In the genomic region with DNA sequence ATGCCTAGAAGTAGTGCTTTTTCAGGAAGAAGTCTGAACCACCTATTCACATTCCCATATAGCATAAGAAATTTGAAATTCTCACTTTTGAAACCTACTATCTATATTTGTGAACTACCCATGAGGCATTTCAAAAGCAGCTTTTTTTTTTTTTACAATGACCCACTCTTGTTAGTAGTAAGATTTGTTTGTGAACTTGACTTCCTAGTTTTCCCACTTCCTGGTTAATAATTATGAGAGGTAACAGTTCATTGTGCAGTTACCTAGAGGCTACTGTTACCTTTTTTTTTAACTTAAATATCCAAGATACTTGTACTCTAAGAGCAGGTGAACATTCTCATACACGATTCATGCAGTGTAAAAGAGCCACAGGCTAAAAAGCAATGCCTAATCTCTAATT, we compare ENCODE assay signal across 29 cellular contexts.
A peak's percentile ranks its signal among the peaks of the same experiment; 100 is the strongest.
DNase-seq lines count a peak whose midpoint lies in the region; ATAC-seq and TF ChIP-seq lines count a peak whose summit lies in the region.
"Had no signal": no experiment of that assay in that cellular context is flagged by ENCODE, and none has a peak within 500 bp of the region (broad histone marks: within the 10 kb centered on the region; RNA-seq: fewer than 3 reads in every experiment).

No MANE protein-coding gene starts in this region.

- TF ChIP-seq EP300 in esophagus muscularis mucosa (IDR thresholded peaks at IDR 0.05) = no peak

- H3K27me3 ChIP-seq in left ventricle myocardium inferior (ENCODE audit: low read depth) = no peaks in the 10 kb centered on the region
- H3K27me3 ChIP-seq in heart right ventricle = no peaks in the 10 kb centered on the region
- no peaks in the 10 kb centered on the region for H3K27me3 ChIP-seq in left lung
- H3K27me3 ChIP-seq in A673 (replicated peaks; ENCODE audit: insufficient read depth, low read depth, low read length, poor library complexity) = no peaks in the 10 kb centered on the region
- no peaks in the 10 kb centered on the region for H3K27me3 ChIP-seq in gastrocnemius medialis
- H3K27me3 ChIP-seq in esophagus muscularis mucosa = no peaks in the 10 kb centered on the region
- H3K27me3 ChIP-seq: ascending aorta, cardiac muscle cell, transverse colon had no signal

- H3K9me3 ChIP-seq in left ventricle myocardium inferior (replicated peaks) (no peaks in the 10 kb centered on the region), heart right ventricle (no peaks in the 10 kb centered on the region), left lung (no peaks in the 10 kb centered on the region), A673 (ENCODE audit: low read depth, low read length, poor library complexity, severe bottlenecking) (no peaks in the 10 kb centered on the region), gastrocnemius medialis (no peaks in the 10 kb centered on the region), esophagus muscularis mucosa (no peaks in the 10 kb centered on the region)
- H3K9me3 ChIP-seq: ascending aorta, psoas muscle, transverse colon had no signal

- DNase-seq in left ventricle myocardium inferior (no peak), heart right ventricle (no peak), HT-29 (ENCODE audit: low spot score) (peak; percentile 36), left lung (no peak), A673 (ENCODE audit: low spot score) (no peak), gastrocnemius medialis (no peak), esophagus muscularis mucosa (ENCODE audit: extremely low spot score) (no peak)
- DNase-seq: activated T-cell treated with anti-CD3 and anti-CD28 coated beads, Interleukin-2, amount 50 U/mL, for 48 hours; effector CD8-positive, alpha-beta T cell; erythroblast; GOT3; HFFc6; MM.1S; naive thymus-derived CD8-positive, alpha-beta T cell; NCI-H1417; NCI-H2029 treated with DMSO at 0.1 percent for 48 hours; NCI-H526; occipital lobe; OCI-M1; psoas muscle; transverse colon had no signal

- H3K36me3 ChIP-seq in left ventricle myocardium inferior (no peaks in the 10 kb centered on the region), heart right ventricle (no peaks in the 10 kb centered on the region), left lung (no peaks in the 10 kb centered on the region), A673 (ENCODE audit: insufficient read depth, low read length, poor library complexity, severe bottlenecking) (no peaks in the 10 kb centered on the region), gastrocnemius medialis (no peaks in the 10 kb centered on the region), esophagus muscularis mucosa (no peaks in the 10 kb centered on the region)
- H3K36me3 ChIP-seq: ascending aorta, cardiac muscle cell, transverse colon had no signal

- ATAC-seq in heart right ventricle (no peak), left lung (peak; percentile 62), gastrocnemius medialis (no peak), GM21619 (IDR thresholded peaks at IDR 0.05; ENCODE audit: unreplicated experiment) (no peak)
- ATAC-seq: naive thymus-derived CD8-positive, alpha-beta T cell; psoas muscle; stimulated activated memory B cell treated with anti-CD40 and anti-IgM and Interleukin-4, amounts not matched to agents 10 μg/mL and 1 μg/mL and 100 μg/mL, for 72 hours had no signal

- H3K4me3 ChIP-seq in left ventricle myocardium inferior (no peak overlapping the region), heart right ventricle (no peak overlapping the region), left lung (no peak overlapping the region), A673 (ENCODE audit: low read depth, low read length, poor library complexity, severe bottlenecking) (no peak overlapping the region), gastrocnemius medialis (no peak overlapping the region), esophagus muscularis mucosa (no peak overlapping the region)
- H3K4me3 ChIP-seq: ascending aorta, cardiac muscle cell, coronary artery, lung, psoas muscle, SK-N-MC, transverse colon had no signal

- intact Hi-C loops in left ventricle myocardium inferior (cut with micrococcal nuclease) = no loop called here
- intact Hi-C loops in heart right ventricle (cut with DNase I) = no loop called here
- intact Hi-C loops in left lung (cut with DNase I) = no loop called here
- intact Hi-C loops in A673 (cut with micrococcal nuclease; ENCODE audit: unreplicated experiment) = no loop called here
- intact Hi-C loops in gastrocnemius medialis (cut with DNase I; ENCODE audit: low total_unique reads) = no loop called here
- intact Hi-C loops in esophagus muscularis mucosa (cut with DNase I) = no loop called here

- CTCF ChIA-PET in A673 (lab: Charles Lee) = no interaction called here

- TF ChIP-seq POLR2A in gastrocnemius medialis (IDR thresholded peaks at IDR 0.05) = no peak
- TF ChIP-seq POLR2A in esophagus muscularis mucosa (IDR thresholded peaks at IDR 0.05; ENCODE audit: low read depth) = no peak

- BruUV-seq in A673 (replicated peaks; lab: Mats Ljungman, UMichigan) = no TSS peak

- in situ Hi-C loops in gastrocnemius medialis (cut with MboI; ENCODE audit: low sequenced_read_pairs in 4 of 4) = no loop called here

- TF ChIP-seq CTCF in left ventricle myocardium inferior (IDR thresholded peaks at IDR 0.05; ENCODE audit: borderline replicate concordance) (no peak), heart right ventricle (IDR thresholded peaks at IDR 0.05) (no peak), left lung (IDR thresholded peaks at IDR 0.05) (no peak), A673 (conservative IDR thresholded peaks at IDR 0.05; ENCODE audit: low read depth, low read length) (no peak), gastrocnemius medialis (IDR thresholded peaks at IDR 0.05 in 4 of 5, conservative IDR thresholded peaks at IDR 0.05 in 1 of 5) (no peak), esophagus muscularis mucosa (IDR thresholded peaks at IDR 0.05) (no peak)

- POLR2A ChIA-PET in A673 (lab: Charles Lee; ENCODE audit: low non-redundant PET) = no interaction called here

- H3K27ac ChIP-seq in left ventricle myocardium inferior (replicated peaks) (peak overlapping the region; percentile 12), heart right ventricle (no peak overlapping the region), left lung (no peak overlapping the region), A673 (ENCODE audit: low read depth, low read length, poor library complexity, severe bottlenecking) (no peak overlapping the region), gastrocnemius medialis (no peak overlapping the region), esophagus muscularis mucosa (replicated peaks in 1 of 4) (no peak overlapping the region)
- H3K27ac ChIP-seq: 22Rv1, ascending aorta, cardiac muscle cell, coronary artery, psoas muscle, SK-N-MC, transverse colon had no signal

- H3K4me1 ChIP-seq in left ventricle myocardium inferior = peaks cover 40% of the 10 kb centered on the region
- H3K4me1 ChIP-seq in heart right ventricle = peaks cover 0 to 38% (median 24%) of the 10 kb centered on the region in 9 donors
- H3K4me1 ChIP-seq in left lung = peaks cover 0 to 7% of the 10 kb centered on the region in 2 donors
- H3K4me1 ChIP-seq in A673 (ENCODE audit: insufficient read depth, low read length, poor library complexity, severe bottlenecking) = no peaks in the 10 kb centered on the region
- peaks cover 0 to 3% of the 10 kb centered on the region in 2 donors for H3K4me1 ChIP-seq in gastrocnemius medialis
- peaks cover 0 to 8% (median 5%) of the 10 kb centered on the region in 4 donors for H3K4me1 ChIP-seq in esophagus muscularis mucosa
- H3K4me1 ChIP-seq: ascending aorta, psoas muscle had no signal

- 95 to 97% methylated on average over 1 of the region's 1 CpG for WGBS in heart right ventricle, 2 donors
- WGBS in esophagus muscularis mucosa = 96% methylated on average over 1 of the region's 1 CpG
